In genomic region chr21:24829397-24829796, GRCh38 we compare ENCODE assay signal across 19 cellular contexts.
DNase-seq lines count a peak whose midpoint lies in the region; ATAC-seq and TF ChIP-seq lines count a peak whose summit lies in the region.
"Had no signal": no experiment of that assay in that cellular context is flagged by ENCODE, and none has a peak within 500 bp of the region (broad histone marks: within the 10 kb centered on the region; RNA-seq: fewer than 3 reads in every experiment).

No MANE protein-coding gene starts in this region.

- H3K9me3 ChIP-seq in left ventricle myocardium inferior (replicated peaks) (no peaks in the 10 kb centered on the region), right atrium auricular region (no peaks in the 10 kb centered on the region), PC-3 (ENCODE audit: low read length) (no peaks in the 10 kb centered on the region), adipocyte (ENCODE audit: control insufficient read depth, low read length) (no peaks in the 10 kb centered on the region)

- POLR2A ChIA-PET in PC-3 (lab: Charles Lee; ENCODE audit: unreplicated experiment) = no interaction called here

- ATAC-seq in PC-3 = no peak
- ATAC-seq: HepG2 had no signal

- H3K27ac ChIP-seq in left ventricle myocardium inferior (replicated peaks) (peak overlapping the region; percentile 2), right atrium auricular region (no peak overlapping the region), PC-3 (ENCODE audit: low read length) (no peak overlapping the region)
- H3K27ac ChIP-seq: C4-2B had no signal

- no peak overlapping the region for H3K4me2 ChIP-seq in PC-3 (ENCODE audit: low read length)

- H3K27me3 ChIP-seq in left ventricle myocardium inferior (ENCODE audit: low read depth) = no peaks in the 10 kb centered on the region
- no peaks in the 10 kb centered on the region for H3K27me3 ChIP-seq in right atrium auricular region
- no peaks in the 10 kb centered on the region for H3K27me3 ChIP-seq in PC-3 (ENCODE audit: low read length)
- H3K27me3 ChIP-seq in adipocyte (replicated peaks; ENCODE audit: control insufficient read depth, insufficient read depth, low read length) = no peaks in the 10 kb centered on the region

- DNase-seq in left ventricle myocardium inferior = no peak
- DNase-seq in right atrium auricular region (ENCODE audit: low spot score) = no peak
- no peak for DNase-seq in PC-3
- no peak for DNase-seq in adipocyte (ENCODE audit: low read depth)
- no peak for DNase-seq in COLO829 (ENCODE audit: low spot score)
- DNase-seq in HuH-7.5 (ENCODE audit: low spot score) = no peak
- DNase-seq in NCI-H1417 treated with DMSO at 0.1 percent for 48 hours (lab: John Stamatoyannopoulos, UW) = no peak
- DNase-seq: ACHN, GDM1, H9, KG1, NCI-H1930, NCI-H2171 treated with DMSO at 0.1 percent for 48 hours, NCI-H446, NCI-H526 treated with DMSO at 0.1 percent for 48 hours, RPMI8226, SW 1271 had no signal

- H3K4me3 ChIP-seq in left ventricle myocardium inferior (no peak overlapping the region), right atrium auricular region (no peak overlapping the region), PC-3 (ENCODE audit: low read length) (no peak overlapping the region), adipocyte (ENCODE audit: low read length) (no peak overlapping the region)

- BruUV-seq in PC-3 (replicated peaks; lab: Mats Ljungman, UMichigan) = no TSS peak

- no peaks in the 10 kb centered on the region for H3K79me2 ChIP-seq in PC-3 (ENCODE audit: low read length)

- CTCF ChIA-PET in PC-3 (lab: Charles Lee) = no interaction called here

- no peaks in the 10 kb centered on the region for H4K20me1 ChIP-seq in PC-3 (ENCODE audit: low read length)

- H3K36me3 ChIP-seq in left ventricle myocardium inferior (no peaks in the 10 kb centered on the region), right atrium auricular region (no peaks in the 10 kb centered on the region), PC-3 (ENCODE audit: low read depth, low read length) (no peaks in the 10 kb centered on the region), adipocyte (ENCODE audit: control insufficient read depth, insufficient read depth, low read length, severe bottlenecking) (no peaks in the 10 kb centered on the region)

- TF ChIP-seq CTCF in left ventricle myocardium inferior (IDR thresholded peaks at IDR 0.05; ENCODE audit: borderline replicate concordance) (no peak), right atrium auricular region (IDR thresholded peaks at IDR 0.05) (no peak), PC-3 (conservative IDR thresholded peaks at IDR 0.05; ENCODE audit: low read depth, low read length) (no peak)

- H3K9ac ChIP-seq in PC-3 (ENCODE audit: low read length) = no peak overlapping the region
- peak overlapping the region; percentile 21 for H3K9ac ChIP-seq in adipocyte (ENCODE audit: low read length)

- H2AFZ ChIP-seq in PC-3 (ENCODE audit: low read length) = peak overlapping the region; percentile 58

- H3K4me1 ChIP-seq in left ventricle myocardium inferior = no peaks in the 10 kb centered on the region
- no peaks in the 10 kb centered on the region for H3K4me1 ChIP-seq in right atrium auricular region
- H3K4me1 ChIP-seq in PC-3 (ENCODE audit: insufficient read depth, low read length) = no peaks in the 10 kb centered on the region
- H3K4me1 ChIP-seq in adipocyte (ENCODE audit: control insufficient read depth, insufficient read depth, low read length) = peaks cover 25% of the 10 kb centered on the region

- no peaks in the 10 kb centered on the region for H3F3A ChIP-seq in PC-3 (ENCODE audit: low read length, unreplicated experiment)

- intact Hi-C loops in left ventricle myocardium inferior (cut with micrococcal nuclease) (no loop called here), PC-3 (cut with micrococcal nuclease) (no loop called here)

- no peaks in the 10 kb centered on the region for H3K9me2 ChIP-seq in PC-3 (replicated peaks; ENCODE audit: low read length)
